8 cellular contexts compared by ENCODE assay signal in genomic region chr2:64523667-64524603, GRCh38. TPM values are rescaled to one million over a fixed set of nuclear protein-coding genes. Genes with fewer than 3 reads are reported as not detected.
DNase-seq lines count a peak whose midpoint lies in the region; ATAC-seq and TF ChIP-seq lines count a peak whose summit lies in the region.

AFTPH (plus strand) TSS chr2:64524328; CDS start chr2:64551475, 27,147 bp downstream.

- peak within 1 kb of the TSS; percentile 94 for H4K8ac ChIP-seq in trophoblast cell (ENCODE audit: low read depth, low read length)

- TF ChIP-seq CTCF in GM12865 (IDR thresholded peaks at IDR 0.05; ENCODE audit: insufficient read depth, low read depth, low read length, missing control alignments), result no peak
- no peak for TF ChIP-seq CTCF in cardiac muscle cell (IDR thresholded peaks at IDR 0.05; ENCODE audit: low read depth, low read length)
- TF ChIP-seq CTCF in transverse colon (IDR thresholded peaks at IDR 0.05), result peak in 1 of 5 experiments; percentile 13

- H3K36me3 ChIP-seq in adipocyte (ENCODE audit: control insufficient read depth, insufficient read depth, low read length, severe bottlenecking) (no peaks in the 10 kb centered on the region), cardiac muscle cell (no peaks in the 10 kb centered on the region), trophoblast cell (ENCODE audit: control insufficient read depth in 1 of 2, insufficient read depth in 2 of 2, low read length in 2 of 2) (no peaks in the 10 kb centered on the region), transverse colon (no peaks in the 10 kb centered on the region)

- H3K9ac ChIP-seq in adipocyte (ENCODE audit: low read length) (peak within 1 kb of the TSS; percentile 94), trophoblast cell (ENCODE audit: low read length) (peak within 1 kb of the TSS; percentile 92)

- no peak for TF ChIP-seq EP300 in transverse colon (IDR thresholded peaks at IDR 0.05; ENCODE audit: low read depth)

- peak within 1 kb of the TSS; percentile 81 for H3K14ac ChIP-seq in trophoblast cell (ENCODE audit: low read length)

- H3K27me3 ChIP-seq in adipocyte (replicated peaks; ENCODE audit: control insufficient read depth, insufficient read depth, low read length), result no peaks in the 10 kb centered on the region
- peaks cover 3% of the 10 kb centered on the region for H3K27me3 ChIP-seq in cardiac muscle cell
- no peaks in the 10 kb centered on the region for H3K27me3 ChIP-seq in trophoblast cell (ENCODE audit: insufficient read depth, low read length)
- no peaks in the 10 kb centered on the region for H3K27me3 ChIP-seq in transverse colon

- peak within 1 kb of the TSS; percentile 81 for H2AFZ ChIP-seq in trophoblast cell (ENCODE audit: insufficient read depth, low read length, poor library complexity)

- H3K4me3 ChIP-seq in GM12865 (ENCODE audit: low read depth, low read length), result peak within 1 kb of the TSS; percentile 63
- H3K4me3 ChIP-seq in adipocyte (ENCODE audit: low read length), result peak within 1 kb of the TSS; percentile 94
- peak within 1 kb of the TSS; percentile 90 for H3K4me3 ChIP-seq in cardiac muscle cell
- H3K4me3 ChIP-seq in trophoblast cell (ENCODE audit: low read depth, low read length), result peak within 1 kb of the TSS; percentile 96
- peak within 1 kb of the TSS; percentile 82 to 98 (median 94) for H3K4me3 ChIP-seq in transverse colon

- in situ Hi-C loops in transverse colon (cut with MboI; ENCODE audit: low pct_ligation_motif_present in 1 of 4, low pct_unique_long_range_greater_than_20kb in 1 of 4, low sequenced_read_pairs in 3 of 4), result no loop called here

- H3K23ac ChIP-seq in trophoblast cell (ENCODE audit: low read length), result no peak within 1 kb of the TSS

- ATAC-seq in HG02763 (IDR thresholded peaks at IDR 0.05; ENCODE audit: unreplicated experiment), result peak; percentile 85

- H3K4ac ChIP-seq in trophoblast cell (ENCODE audit: low read depth, low read length), result peak within 1 kb of the TSS; percentile 58

- peak within 1 kb of the TSS; percentile 67 for H2BK5ac ChIP-seq in trophoblast cell (ENCODE audit: low read depth, low read length, poor library complexity)

- TF ChIP-seq POLR2A in transverse colon (IDR thresholded peaks at IDR 0.05), result peak; percentile 98

- peaks cover 9% of the 10 kb centered on the region for H3K79me2 ChIP-seq in trophoblast cell (ENCODE audit: control insufficient read depth, insufficient read depth, low read length, poor library complexity)

- peaks cover 8% of the 10 kb centered on the region for H3K79me1 ChIP-seq in trophoblast cell (ENCODE audit: low read length)

- intact Hi-C loops in transverse colon (cut with DNase I; ENCODE audit: low total_unique reads), result no loop called here

- H3K9me3 ChIP-seq in adipocyte (ENCODE audit: control insufficient read depth, low read length) (no peaks in the 10 kb centered on the region), cardiac muscle cell (ENCODE audit: low read depth) (no peaks in the 10 kb centered on the region), trophoblast cell (ENCODE audit: insufficient read depth, low read depth, low read length) (no peaks in the 10 kb centered on the region), transverse colon (no peaks in the 10 kb centered on the region)

- no peak within 1 kb of the TSS for H2BK12ac ChIP-seq in trophoblast cell (ENCODE audit: low read length)

- WGBS in trophoblast cell (ENCODE audit: extremely low coverage, insufficient coverage, insufficient read length), result no CpG with 5 or more reads among the region's 67 CpGs
- WGBS in transverse colon (ENCODE audit: low coverage in 1 of 2), 2 donors, result 0 to 1% methylated on average over 13 to 57 of the region's 67 CpGs

- H3K18ac ChIP-seq in trophoblast cell (ENCODE audit: low read length), result peak within 1 kb of the TSS; percentile 65

- H2AK5ac ChIP-seq in trophoblast cell (ENCODE audit: low read length), result no peak within 1 kb of the TSS

- DNase-seq in GM12865 (ENCODE audit: low read depth) (peak; percentile 99), NCI-H1436 (lab: John Stamatoyannopoulos, UW) (peak; percentile 98), T follicular helper cell (ENCODE audit: low read depth) (peak; percentile 100), adipocyte (ENCODE audit: low read depth) (peak; percentile 99), cardiac muscle cell (ENCODE audit: low read depth in 1 of 2, low spot score in 1 of 2) (peak; percentile 99), trophoblast cell (peak; percentile 99 to 100), transverse colon (peak; percentile 99)

- H3K27ac ChIP-seq in cardiac muscle cell (peak within 1 kb of the TSS; percentile 75), trophoblast cell (ENCODE audit: low read depth, low read length) (peak within 1 kb of the TSS; percentile 80), transverse colon (peak within 1 kb of the TSS; percentile 96 to 99 (median 98))

- H3K4me1 ChIP-seq in adipocyte (ENCODE audit: control insufficient read depth, insufficient read depth, low read length), result peaks cover 14% of the 10 kb centered on the region
- peaks cover 25% of the 10 kb centered on the region for H3K4me1 ChIP-seq in cardiac muscle cell (ENCODE audit: low read depth)
- peaks cover 0 to 3% of the 10 kb centered on the region in 2 experiments for H3K4me1 ChIP-seq in trophoblast cell (ENCODE audit: control insufficient read depth in 1 of 2, insufficient read depth in 2 of 2, low read length in 2 of 2)
- peaks cover 8 to 45% (median 14%) of the 10 kb centered on the region in 4 donors for H3K4me1 ChIP-seq in transverse colon

- H2BK120ac ChIP-seq in trophoblast cell (ENCODE audit: insufficient read depth, low read length, poor library complexity), result peak within 1 kb of the TSS; percentile 29

- peak within 1 kb of the TSS; percentile 79 for H4K12ac ChIP-seq in trophoblast cell (ENCODE audit: low read depth, low read length)

- H4K91ac ChIP-seq in trophoblast cell (ENCODE audit: low read depth, low read length), result peak within 1 kb of the TSS; percentile 67

- H3K4me2 ChIP-seq in trophoblast cell (ENCODE audit: low read length), result peak within 1 kb of the TSS; percentile 94

RNA-seq across cellular contexts. Expression of gene AFTPH, which starts in this region (rescaled TPM):
- total RNA-seq in cardiac muscle cell, result 11.9 and 18.5 TPM in 2 replicates
- 7.1 and 8.8 TPM in 2 replicates for polyA plus RNA-seq in cardiac muscle cell
- polyA plus RNA-seq in trophoblast cell (2013), result 21.9 and 23.3 TPM in 2 replicates
- 100 to 1,000 TPM in 1 of 4 donors, 10 to 100 TPM in 3; 42.3 to 123 (median 70.2) TPM for total RNA-seq in transverse colon

Comparison
In these comparisons a context has a peak if more than half of its experiments do, and no peak if none do; other contexts are left out.
1. Peak in every context shown above with its lines: DNase-seq, ATAC-seq, H3K4me3 ChIP-seq and H3K27ac ChIP-seq.